ENCODE assay signal across 4 cellular contexts in the genomic region with DNA sequence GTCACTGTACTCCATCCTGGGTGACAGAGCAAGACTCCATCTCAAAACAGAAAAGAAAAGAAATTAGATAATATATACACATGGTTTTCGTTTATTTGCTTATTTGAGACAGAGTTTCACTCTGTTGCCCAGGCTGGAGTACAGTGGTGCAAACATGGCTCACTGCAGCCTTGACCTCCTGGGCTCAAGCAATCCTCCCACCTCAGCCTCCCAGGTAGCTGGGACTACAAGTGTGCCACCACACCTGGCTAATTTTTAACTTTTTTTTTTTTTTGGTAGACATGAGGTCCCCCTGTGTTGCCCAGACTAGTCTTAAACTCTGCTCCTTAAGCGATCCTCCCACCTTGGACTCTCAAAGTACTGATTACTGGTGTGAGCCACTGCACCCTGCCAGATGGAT. TPM values are rescaled to one million over a fixed set of nuclear protein-coding genes. Genes with fewer than 3 reads are reported as not detected.
"Had no signal": no experiment of that assay in that cellular context is flagged by ENCODE, and none has a peak within 500 bp of the region (broad histone marks: within the 10 kb centered on the region; RNA-seq: fewer than 3 reads in every experiment).

No MANE protein-coding gene starts in this region.

RNA-seq across cellular contexts. Expression of gene MIPOL1, which starts 11.9 kb away (rescaled TPM):
- polyA plus RNA-seq: immature natural killer cell; naive thymus-derived CD4-positive, alpha-beta T cell had no signal

RNA-seq across cellular contexts. Expression of gene SLC25A21, which starts 37.2 kb away (rescaled TPM):
- total RNA-seq: mesenteric fat pad; mononuclear cell; naive thymus-derived CD4-positive, alpha-beta T cell had no signal
- polyA plus RNA-seq: immature natural killer cell; naive thymus-derived CD4-positive, alpha-beta T cell had no signal
